In the genomic region with DNA sequence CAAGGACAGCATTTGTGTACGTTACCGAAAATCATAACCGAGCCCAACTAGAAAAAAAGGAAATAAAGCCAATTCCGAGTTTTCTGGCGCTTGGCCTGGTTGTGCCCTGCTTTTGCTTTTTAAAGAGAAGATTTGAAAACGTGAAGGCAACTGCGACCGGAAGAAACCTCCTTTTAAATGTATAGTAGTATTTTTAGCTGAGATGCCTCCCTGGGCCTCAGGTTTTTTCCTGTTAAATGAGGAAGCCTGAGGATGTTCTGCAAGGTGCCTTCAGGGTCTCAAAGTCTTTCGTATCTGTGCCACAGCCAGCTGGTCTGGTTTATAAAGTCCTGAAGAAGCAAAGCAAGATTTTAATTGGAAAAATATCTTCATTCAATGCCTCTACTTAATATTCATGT, we compare ENCODE assay signal across 8 cellular contexts. TPM values are rescaled to one million over a fixed set of nuclear protein-coding genes. Genes with fewer than 3 reads are reported as not detected.
DNase-seq lines count a peak whose midpoint lies in the region; ATAC-seq, FAIRE-seq and TF ChIP-seq lines count a peak whose summit lies in the region.

No MANE protein-coding gene starts in this region.

- no peak for FAIRE-seq in GM12892 (lab: Jason Lieb, UNC)

- H3K4me1 ChIP-seq in esophagus squamous epithelium (peaks cover 7 to 39% (median 11%) of the 10 kb centered on the region in 3 donors), rectal smooth muscle tissue (ENCODE audit: control insufficient read depth, insufficient read depth, low read length) (peaks cover 5% of the 10 kb centered on the region)

- H3K27me3 ChIP-seq in esophagus squamous epithelium (no peaks in the 10 kb centered on the region), rectal smooth muscle tissue (ENCODE audit: control insufficient read depth, insufficient read depth, low read length) (no peaks in the 10 kb centered on the region)

- H3K36me3 Mint-ChIP-seq in T-helper 2 cell treated with Interferon-gamma antibody and Interleukin-4, amounts not matched to agents 5 μg/mL and 100 μg/mL, for 36 hours (ENCODE audit: low read depth): peaks cover 6% of the 10 kb centered on the region

- H3K36me3 ChIP-seq in esophagus squamous epithelium (no peaks in the 10 kb centered on the region), rectal smooth muscle tissue (ENCODE audit: control insufficient read depth, insufficient read depth, low read length) (no peaks in the 10 kb centered on the region)

- peaks cover 15% of the 10 kb centered on the region for H3K27me3 Mint-ChIP-seq in T-helper 2 cell treated with Interferon-gamma antibody and Interleukin-4, amounts not matched to agents 5 μg/mL and 100 μg/mL, for 36 hours (ENCODE audit: low read depth)

- peak overlapping the region; percentile 87 to 91 (median 89) for H3K27ac ChIP-seq in esophagus squamous epithelium
- peak overlapping the region; percentile 66 for H3K27ac ChIP-seq in rectal smooth muscle tissue (ENCODE audit: low read depth, low read length)

- no peak for TF ChIP-seq CTCF in esophagus squamous epithelium (IDR thresholded peaks at IDR 0.05)

- peak overlapping the region; percentile 61 for H3K9ac ChIP-seq in rectal smooth muscle tissue (ENCODE audit: low read length)

- no peaks in the 10 kb centered on the region for H3K9me3 ChIP-seq in esophagus squamous epithelium

- 1 to 4% methylated on average over 9 of the region's 9 CpGs for WGBS in esophagus squamous epithelium, 2 donors

- peak overlapping the region; percentile 98 for H3K4me3 Mint-ChIP-seq in T-helper 2 cell treated with Interferon-gamma antibody and Interleukin-4, amounts not matched to agents 5 μg/mL and 100 μg/mL, for 36 hours

- peaks cover 5% of the 10 kb centered on the region for H3K9me3 Mint-ChIP-seq in T-helper 2 cell treated with Interferon-gamma antibody and Interleukin-4, amounts not matched to agents 5 μg/mL and 100 μg/mL, for 36 hours

- ATAC-seq in HG02852 (IDR thresholded peaks at IDR 0.05; ENCODE audit: unreplicated experiment): peak; percentile 30

- H3K27ac Mint-ChIP-seq in T-helper 2 cell treated with Interferon-gamma antibody and Interleukin-4, amounts not matched to agents 5 μg/mL and 100 μg/mL, for 36 hours: peak overlapping the region; percentile 97

- intact Hi-C loops in esophagus squamous epithelium (cut with DNase I): no loop called here

- DNase-seq in T-helper 2 cell treated with Interferon-gamma antibody and Interleukin-4, amounts not matched to agents 5 μg/mL and 100 μg/mL, for 36 hours (ENCODE audit: low spot score): no peak
- DNase-seq in T-helper 2 cell (no peak), RPMI8226 (peak; percentile 37), esophagus squamous epithelium (lab: John Stamatoyannopoulos, UW) (no peak), GM12892 (ENCODE audit: insufficient read length) (no peak), epidermal melanocyte (ENCODE audit: insufficient read length, low spot score) (no peak)

- TF ChIP-seq POLR2A in esophagus squamous epithelium (IDR thresholded peaks at IDR 0.05): no peak
- TF ChIP-seq POLR2A in GM12892 (IDR thresholded peaks at IDR 0.05; ENCODE audit: low read depth, low read length): no peak

- H3K4me1 Mint-ChIP-seq in T-helper 2 cell treated with Interferon-gamma antibody and Interleukin-4, amounts not matched to agents 5 μg/mL and 100 μg/mL, for 36 hours (ENCODE audit: low read depth): peaks cover 37% of the 10 kb centered on the region

- H3K4me3 ChIP-seq in esophagus squamous epithelium: peak overlapping the region; percentile 85 to 92 (median 86)
- H3K4me3 ChIP-seq in rectal smooth muscle tissue (ENCODE audit: low read length): peak overlapping the region; percentile 96

RNA-seq across cellular contexts. Expression of gene ODF2L, which starts 0.4 kb away (rescaled TPM):
- total RNA-seq in esophagus squamous epithelium: 10 to 100 TPM; 20.9 to 37.1 (median 26.2) TPM
- 14.9 TPM for polyA plus RNA-seq in GM12892 (2012; ENCODE audit: missing spikeins)

RNA-seq across cellular contexts. Expression of gene CLCA2, which starts 27.5 kb away (rescaled TPM):
- 100 to 1,000 TPM; 113 to 422 (median 258) TPM for total RNA-seq in esophagus squamous epithelium
- polyA plus RNA-seq in GM12892 (2012; ENCODE audit: missing spikeins): not detected
